ENCODE assay signal across 11 cellular contexts in the genomic region with DNA sequence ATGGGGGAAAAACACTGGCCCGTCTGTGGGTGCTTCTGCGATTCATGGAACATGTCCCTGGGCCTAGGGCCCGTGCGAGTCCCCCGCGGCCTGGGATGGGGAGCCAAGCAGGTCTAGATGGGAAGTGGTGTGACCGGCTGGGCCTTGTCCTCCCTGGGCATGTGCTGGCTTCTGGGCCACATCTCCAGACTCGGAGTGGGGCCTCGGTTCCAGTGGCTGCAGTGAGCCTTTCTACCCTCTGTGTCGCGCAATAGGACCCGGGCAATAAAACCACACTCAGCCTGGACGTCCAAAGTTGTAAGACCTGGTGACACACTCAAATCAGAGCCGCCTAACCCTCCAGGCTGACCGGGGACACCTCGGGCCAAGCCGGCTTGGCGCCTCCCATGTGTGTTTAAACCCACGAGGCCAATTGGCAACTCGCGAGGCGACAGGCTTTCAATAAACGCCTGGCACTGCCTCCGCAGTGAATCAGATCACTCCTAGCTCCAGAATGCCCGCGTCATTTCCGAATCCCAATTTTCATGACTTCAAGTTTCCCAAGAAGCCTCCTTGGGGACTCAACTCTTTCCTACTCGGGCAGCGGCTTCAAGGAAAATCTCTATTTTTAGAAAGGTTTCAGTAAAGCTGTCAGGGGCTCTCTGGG. TPM values are rescaled to one million over a fixed set of nuclear protein-coding genes. Genes with fewer than 3 reads are reported as not detected.
DNase-seq lines count a peak whose midpoint lies in the region; ATAC-seq, FAIRE-seq and TF ChIP-seq lines count a peak whose summit lies in the region.
"Had no signal": no experiment of that assay in that cellular context is flagged by ENCODE, and none has a peak within 500 bp of the region (broad histone marks: within the 10 kb centered on the region; RNA-seq: fewer than 3 reads in every experiment).

No MANE protein-coding gene starts in this region.

- no peaks in the 10 kb centered on the region for H4K20me1 ChIP-seq in GM23248 (ENCODE audit: insufficient read depth)

- H3K36me3 Mint-ChIP-seq in stimulated activated memory B cell treated with anti-CD40 and anti-IgM and Interleukin-4, amounts not matched to agents 10 μg/mL and 1 μg/mL and 100 μg/mL, for 72 hours: peaks cover 61% of the 10 kb centered on the region

- no peak for ATAC-seq in stimulated activated memory B cell treated with anti-CD40 and anti-IgM and Interleukin-4, amounts not matched to agents 10 μg/mL and 1 μg/mL and 100 μg/mL, for 72 hours

- TF ChIP-seq CTCF in coronary artery (IDR thresholded peaks at IDR 0.05) (no peak), lower leg skin (IDR thresholded peaks at IDR 0.05) (no peak), D721Med (IDR thresholded peaks at IDR 0.05; ENCODE audit: insufficient read depth, missing control alignments) (no peak)

- no peaks in the 10 kb centered on the region for H3K27me3 ChIP-seq in GM23248 (replicated peaks; ENCODE audit: insufficient read depth)

- peaks cover 11% of the 10 kb centered on the region; the same call in 1 of the 2 replicates for H3F3A ChIP-seq in GM23248 (ENCODE audit: insufficient read depth)

- DNase-seq in GM23248: peak; percentile 97
- peak; percentile 99 for DNase-seq in coronary artery (ENCODE audit: low spot score)
- DNase-seq in lower leg skin (ENCODE audit: low spot score in 2 of 2): peak; percentile 89 to 98
- DNase-seq in D721Med (ENCODE audit: insufficient read length, low spot score): no peak
- DNase-seq in NCI-H2227 (lab: John Stamatoyannopoulos, UW; ENCODE audit: unreplicated experiment): no peak
- DNase-seq in GM19239 (ENCODE audit: insufficient read length, low spot score): no peak
- DNase-seq in effector CD4-positive, alpha-beta T cell: no peak
- DNase-seq: activated CD4-positive, alpha-beta T cell treated with anti-CD3 and anti-CD28 coated beads, Interleukin-2, amount 50 U/mL, for 48 hours; GF-D8; stimulated activated CD4-positive, alpha-beta T cell treated with anti-CD3 and anti-CD28 coated beads, Interleukin-15, amount 100 ng/mL, for 24 hours had no signal

- in situ Hi-C loops in GM23248 (cut with MboI): loop anchor here (25.0 kb wide), 1 partner anchor 745 kb away; a partner anchor contains a TSS

- no peaks in the 10 kb centered on the region for H3K9me3 ChIP-seq in GM23248 (ENCODE audit: low read depth)

- H3K9ac ChIP-seq in GM23248: peak overlapping the region; percentile 67

- no peak overlapping the region for H3K4me3 Mint-ChIP-seq in stimulated activated memory B cell treated with anti-CD40 and anti-IgM and Interleukin-4, amounts not matched to agents 10 μg/mL and 1 μg/mL and 100 μg/mL, for 72 hours

- H3K27ac ChIP-seq in GM23248: peak overlapping the region; percentile 85
- H3K27ac ChIP-seq in coronary artery: peak overlapping the region; percentile 90 to 94

- peak overlapping the region; percentile 63 for H3K4me2 ChIP-seq in GM23248 (ENCODE audit: unreplicated experiment)

- H3K27ac Mint-ChIP-seq in stimulated activated memory B cell treated with anti-CD40 and anti-IgM and Interleukin-4, amounts not matched to agents 10 μg/mL and 1 μg/mL and 100 μg/mL, for 72 hours: peak overlapping the region; percentile 88

- peaks cover 7% of the 10 kb centered on the region for H3K9me3 Mint-ChIP-seq in stimulated activated memory B cell treated with anti-CD40 and anti-IgM and Interleukin-4, amounts not matched to agents 10 μg/mL and 1 μg/mL and 100 μg/mL, for 72 hours

- H2AFZ ChIP-seq in GM23248: peak overlapping the region; percentile 28; the same call in 1 of the 2 replicates

- 19 to 20% methylated on average over 29 of the region's 29 CpGs for WGBS in GM23248 (ENCODE audit: low coverage in 1 of 2, low lambda C conversion rate in 2 of 2, missing lambda C conversion rate in 2 of 2), 2 experiments
- 69% methylated on average over 29 of the region's 29 CpGs for WGBS in lower leg skin, 2 donors

- H3K4me1 ChIP-seq in GM23248 (ENCODE audit: insufficient read depth): peaks cover 16% of the 10 kb centered on the region

- TF ChIP-seq POLR2A in lower leg skin (IDR thresholded peaks at IDR 0.05): no peak

- H3K36me3 ChIP-seq in GM23248 (ENCODE audit: low read depth): no peaks in the 10 kb centered on the region

- FAIRE-seq in D721Med (lab: Jason Lieb, UNC) (no peak), GM19239 (lab: Jason Lieb, UNC) (no peak)

- H3K4me3 ChIP-seq in GM23248: peak overlapping the region; percentile 24; the same call in 1 of the 2 replicates
- H3K4me3 ChIP-seq in coronary artery: peak overlapping the region; percentile 11
- no peak overlapping the region for H3K4me3 ChIP-seq in lower leg skin (ENCODE audit: low read depth, poor library complexity, severe bottlenecking)

- H3K9me2 ChIP-seq in GM23248 (ENCODE audit: insufficient read depth): no peaks in the 10 kb centered on the region

- no peaks in the 10 kb centered on the region for H3K79me2 ChIP-seq in GM23248 (ENCODE audit: insufficient read depth)

- peaks cover 72% of the 10 kb centered on the region for H3K4me1 Mint-ChIP-seq in stimulated activated memory B cell treated with anti-CD40 and anti-IgM and Interleukin-4, amounts not matched to agents 10 μg/mL and 1 μg/mL and 100 μg/mL, for 72 hours

- intact Hi-C loops in lower leg skin (cut with DNase I; ENCODE audit: low total_unique reads): no loop called here

- no peaks in the 10 kb centered on the region for H3K27me3 Mint-ChIP-seq in stimulated activated memory B cell treated with anti-CD40 and anti-IgM and Interleukin-4, amounts not matched to agents 10 μg/mL and 1 μg/mL and 100 μg/mL, for 72 hours

RNA-seq across cellular contexts. Expression of a gene that starts 57.3 kb away (rescaled TPM):
- total RNA-seq in GM23248 (2014; rRNA removed; shearing (Covaris generic)): 3.3 and 11.3 TPM in 2 replicates
- 7.8 and 10.8 TPM in 2 replicates for polyA plus RNA-seq in GM23248 (2016; fragmentation: Nextera tagmentation; extraction: Ambion mirVana)
- total RNA-seq in lower leg skin: 10 to 100 TPM; 12.6 to 27.5 (median 19.9) TPM

Comparison
In these comparisons a context has a peak if more than half of its experiments do, and no peak if none do; other contexts are left out.
1. DNase-seq: peak in GM23248 (single experiment), coronary artery (single experiment) and lower leg skin (2 of 2); none in D721Med (single experiment), NCI-H2227 (single experiment), GM19239 (single experiment) and effector CD4-positive, alpha-beta T cell (single experiment).